Comparison of ENCODE assay signal across 1 cellular context in the genomic region with DNA sequence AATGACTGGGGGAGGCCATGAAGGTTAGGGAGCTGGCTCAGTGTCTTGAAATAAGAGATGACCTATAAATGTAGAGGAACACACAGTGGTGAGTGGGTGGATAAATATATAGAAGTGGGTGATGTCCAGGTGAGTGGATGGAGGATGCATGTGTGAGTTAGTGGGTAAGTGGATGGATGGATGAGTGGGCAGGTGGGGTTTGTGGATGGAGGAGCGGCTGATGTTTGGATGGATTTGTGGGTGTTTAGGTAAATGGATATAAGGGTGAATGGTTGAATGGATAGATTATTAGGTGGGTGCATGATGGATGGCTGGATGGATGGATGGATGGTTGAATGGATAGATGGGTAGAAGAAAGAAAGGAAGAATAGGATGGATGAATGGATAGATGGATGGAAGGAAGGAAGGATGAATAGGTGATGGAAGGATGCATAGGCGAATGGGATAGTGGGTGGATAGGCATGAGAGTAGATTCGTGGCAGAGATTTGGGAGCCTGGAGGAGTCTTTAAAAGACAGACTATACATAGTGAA.
TF ChIP-seq lines count a peak whose summit lies in the region.

No MANE protein-coding gene starts in this region.

TF ChIP-seq in HEK293, 187 proteins besides CTCF, POLR2A, EP300 and RAD21 (continued from another document):
- TF ChIP-seq, protein P1, sequence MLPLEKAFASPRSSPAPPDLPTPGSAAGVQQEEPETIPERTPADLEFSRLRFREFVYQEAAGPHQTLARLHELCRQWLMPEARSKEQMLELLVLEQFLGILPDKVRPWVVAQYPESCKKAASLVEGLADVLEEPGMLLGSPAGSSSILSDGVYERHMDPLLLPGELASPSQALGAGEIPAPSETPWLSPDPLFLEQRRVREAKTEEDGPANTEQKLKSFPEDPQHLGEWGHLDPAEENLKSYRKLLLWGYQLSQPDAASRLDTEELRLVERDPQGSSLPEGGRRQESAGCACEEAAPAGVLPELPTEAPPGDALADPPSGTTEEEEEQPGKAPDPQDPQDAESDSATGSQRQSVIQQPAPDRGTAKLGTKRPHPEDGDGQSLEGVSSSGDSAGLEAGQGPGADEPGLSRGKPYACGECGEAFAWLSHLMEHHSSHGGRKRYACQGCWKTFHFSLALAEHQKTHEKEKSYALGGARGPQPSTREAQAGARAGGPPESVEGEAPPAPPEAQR (tag by site-specific recombination; IDR thresholded peaks at IDR 0.05) = no peak
- TF ChIP-seq ZNF623 (tag by site-specific recombination; IDR thresholded peaks at IDR 0.05) (no peak), GLI4 (tag by site-specific recombination; IDR thresholded peaks at IDR 0.05) (no peak), EGR2 (tag by site-specific recombination; IDR thresholded peaks at IDR 0.05; ENCODE audit: low read depth) (peak; percentile 98), ZNF341 (tag by site-specific recombination; IDR thresholded peaks at IDR 0.05; ENCODE audit: low read depth) (no peak), ZNF274 (IDR thresholded peaks at IDR 0.05; ENCODE audit: low read length) (no peak), ZNF274 (tag by site-specific recombination; IDR thresholded peaks at IDR 0.05; ENCODE audit: borderline replicate concordance) (no peak), ZNF350 (tag by site-specific recombination; IDR thresholded peaks at IDR 0.05) (no peak), ZNF664 (tag by site-specific recombination; IDR thresholded peaks at IDR 0.05) (no peak), WT1 (tag by site-specific recombination; IDR thresholded peaks at IDR 0.05) (no peak), ZNF768 (tag by site-specific recombination; IDR thresholded peaks at IDR 0.05) (no peak), KLF9 (tag by site-specific recombination; IDR thresholded peaks at IDR 0.05; ENCODE audit: low read depth) (no peak), ZNF366 (tag by site-specific recombination; conservative IDR thresholded peaks at IDR 0.05) (peak; percentile 92), ZBTB1 (tag by site-specific recombination; IDR thresholded peaks at IDR 0.05) (no peak), ZNF843 (tag by site-specific recombination; IDR thresholded peaks at IDR 0.05) (no peak), HOXD13 (CRISPR knock-in tag; IDR thresholded peaks at IDR 0.05; ENCODE audit: borderline replicate concordance) (no peak), TCF7L2 (IDR thresholded peaks at IDR 0.05; ENCODE audit: borderline replicate concordance, low read depth, low read length) (no peak), ZNF23 (tag by site-specific recombination; IDR thresholded peaks at IDR 0.05; ENCODE audit: borderline replicate concordance) (no peak), ZFHX2 (tag by site-specific recombination; conservative IDR thresholded peaks at IDR 0.05) (peak; percentile 88), ZNF146 (tag by site-specific recombination; IDR thresholded peaks at IDR 0.05) (no peak), ZNF837 (tag by site-specific recombination; IDR thresholded peaks at IDR 0.05) (no peak), ZNF174 (tag by site-specific recombination; IDR thresholded peaks at IDR 0.05) (no peak), MZF1 (tag by site-specific recombination; IDR thresholded peaks at IDR 0.05; ENCODE audit: borderline replicate concordance) (no peak), MYNN (tag by site-specific recombination; IDR thresholded peaks at IDR 0.05; ENCODE audit: borderline replicate concordance) (no peak), ZNF548 (tag by site-specific recombination; IDR thresholded peaks at IDR 0.05) (no peak), ZNF16 (tag by site-specific recombination; IDR thresholded peaks at IDR 0.05; ENCODE audit: low read depth) (no peak), ZNF830 (tag by site-specific recombination; IDR thresholded peaks at IDR 0.05; ENCODE audit: low read depth) (no peak), ZNF571 (tag by site-specific recombination; IDR thresholded peaks at IDR 0.05) (no peak)
- TF ChIP-seq, protein P2, sequence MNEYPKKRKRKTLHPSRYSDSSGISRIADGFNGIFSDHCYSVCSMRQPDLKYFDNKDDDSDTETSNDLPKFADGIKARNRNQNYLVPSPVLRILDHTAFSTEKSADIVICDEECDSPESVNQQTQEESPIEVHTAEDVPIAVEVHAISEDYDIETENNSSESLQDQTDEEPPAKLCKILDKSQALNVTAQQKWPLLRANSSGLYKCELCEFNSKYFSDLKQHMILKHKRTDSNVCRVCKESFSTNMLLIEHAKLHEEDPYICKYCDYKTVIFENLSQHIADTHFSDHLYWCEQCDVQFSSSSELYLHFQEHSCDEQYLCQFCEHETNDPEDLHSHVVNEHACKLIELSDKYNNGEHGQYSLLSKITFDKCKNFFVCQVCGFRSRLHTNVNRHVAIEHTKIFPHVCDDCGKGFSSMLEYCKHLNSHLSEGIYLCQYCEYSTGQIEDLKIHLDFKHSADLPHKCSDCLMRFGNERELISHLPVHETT (tag by site-specific recombination; IDR thresholded peaks at IDR 0.05) = no peak
- TF ChIP-seq, protein P3, sequence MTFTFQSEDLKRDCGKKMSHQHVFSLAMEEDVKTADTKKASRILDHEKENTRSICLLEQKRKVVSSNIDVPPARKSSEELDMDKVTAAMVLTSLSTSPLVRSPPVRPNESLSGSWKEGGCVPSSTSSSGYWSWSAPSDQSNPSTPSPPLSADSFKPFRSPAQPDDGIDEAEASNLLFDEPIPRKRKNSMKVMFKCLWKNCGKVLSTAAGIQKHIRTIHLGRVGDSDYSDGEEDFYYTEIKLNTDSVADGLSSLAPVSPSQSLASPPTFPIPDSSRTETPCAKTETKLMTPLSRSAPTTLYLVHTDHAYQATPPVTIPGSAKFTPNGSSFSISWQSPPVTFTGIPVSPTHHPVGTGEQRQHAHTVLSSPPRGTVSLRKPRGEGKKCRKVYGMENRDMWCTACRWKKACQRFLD (tag by site-specific recombination; IDR thresholded peaks at IDR 0.05) = no peak
- TF ChIP-seq, protein P4, sequence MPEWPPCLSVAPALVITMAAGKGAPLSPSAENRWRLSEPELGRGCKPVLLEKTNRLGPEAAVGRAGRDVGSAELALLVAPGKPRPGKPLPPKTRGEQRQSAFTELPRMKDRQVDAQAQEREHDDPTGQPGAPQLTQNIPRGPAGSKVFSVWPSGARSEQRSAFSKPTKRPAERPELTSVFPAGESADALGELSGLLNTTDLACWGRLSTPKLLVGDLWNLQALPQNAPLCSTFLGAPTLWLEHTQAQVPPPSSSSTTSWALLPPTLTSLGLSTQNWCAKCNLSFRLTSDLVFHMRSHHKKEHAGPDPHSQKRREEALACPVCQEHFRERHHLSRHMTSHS (tag by site-specific recombination; IDR thresholded peaks at IDR 0.05) = no peak
- TF ChIP-seq, protein P5, sequence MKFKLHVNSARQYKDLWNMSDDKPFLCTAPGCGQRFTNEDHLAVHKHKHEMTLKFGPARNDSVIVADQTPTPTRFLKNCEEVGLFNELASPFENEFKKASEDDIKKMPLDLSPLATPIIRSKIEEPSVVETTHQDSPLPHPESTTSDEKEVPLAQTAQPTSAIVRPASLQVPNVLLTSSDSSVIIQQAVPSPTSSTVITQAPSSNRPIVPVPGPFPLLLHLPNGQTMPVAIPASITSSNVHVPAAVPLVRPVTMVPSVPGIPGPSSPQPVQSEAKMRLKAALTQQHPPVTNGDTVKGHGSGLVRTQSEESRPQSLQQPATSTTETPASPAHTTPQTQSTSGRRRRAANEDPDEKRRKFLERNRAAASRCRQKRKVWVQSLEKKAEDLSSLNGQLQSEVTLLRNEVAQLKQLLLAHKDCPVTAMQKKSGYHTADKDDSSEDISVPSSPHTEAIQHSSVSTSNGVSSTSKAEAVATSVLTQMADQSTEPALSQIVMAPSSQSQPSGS (tag by site-specific recombination; IDR thresholded peaks at IDR 0.05; ENCODE audit: low read depth) = no peak
- TF ChIP-seq, protein P6, sequence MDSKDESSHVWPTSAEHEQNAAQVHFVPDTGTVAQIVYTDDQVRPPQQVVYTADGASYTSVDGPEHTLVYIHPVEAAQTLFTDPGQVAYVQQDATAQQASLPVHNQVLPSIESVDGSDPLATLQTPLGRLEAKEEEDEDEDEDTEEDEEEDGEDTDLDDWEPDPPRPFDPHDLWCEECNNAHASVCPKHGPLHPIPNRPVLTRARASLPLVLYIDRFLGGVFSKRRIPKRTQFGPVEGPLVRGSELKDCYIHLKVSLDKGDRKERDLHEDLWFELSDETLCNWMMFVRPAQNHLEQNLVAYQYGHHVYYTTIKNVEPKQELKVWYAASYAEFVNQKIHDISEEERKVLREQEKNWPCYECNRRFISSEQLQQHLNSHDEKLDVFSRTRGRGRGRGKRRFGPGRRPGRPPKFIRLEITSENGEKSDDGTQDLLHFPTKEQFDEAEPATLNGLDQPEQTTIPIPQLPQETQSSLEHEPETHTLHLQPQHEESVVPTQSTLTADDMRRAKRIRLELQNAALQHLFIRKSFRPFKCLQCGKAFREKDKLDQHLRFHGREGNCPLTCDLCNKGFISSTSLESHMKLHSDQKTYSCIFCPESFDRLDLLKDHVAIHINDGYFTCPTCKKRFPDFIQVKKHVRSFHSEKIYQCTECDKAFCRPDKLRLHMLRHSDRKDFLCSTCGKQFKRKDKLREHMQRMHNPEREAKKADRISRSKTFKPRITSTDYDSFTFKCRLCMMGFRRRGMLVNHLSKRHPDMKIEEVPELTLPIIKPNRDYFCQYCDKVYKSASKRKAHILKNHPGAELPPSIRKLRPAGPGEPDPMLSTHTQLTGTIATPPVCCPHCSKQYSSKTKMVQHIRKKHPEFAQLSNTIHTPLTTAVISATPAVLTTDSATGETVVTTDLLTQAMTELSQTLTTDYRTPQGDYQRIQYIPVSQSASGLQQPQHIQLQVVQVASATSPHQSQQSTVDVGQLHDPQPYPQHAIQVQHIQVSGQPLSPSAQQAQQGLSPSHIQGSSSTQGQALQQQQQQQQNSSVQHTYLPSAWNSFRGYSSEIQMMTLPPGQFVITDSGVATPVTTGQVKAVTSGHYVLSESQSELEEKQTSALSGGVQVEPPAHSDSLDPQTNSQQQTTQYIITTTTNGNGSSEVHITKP (tag by site-specific recombination; IDR thresholded peaks at IDR 0.05) = no peak
- TF ChIP-seq, protein P7, sequence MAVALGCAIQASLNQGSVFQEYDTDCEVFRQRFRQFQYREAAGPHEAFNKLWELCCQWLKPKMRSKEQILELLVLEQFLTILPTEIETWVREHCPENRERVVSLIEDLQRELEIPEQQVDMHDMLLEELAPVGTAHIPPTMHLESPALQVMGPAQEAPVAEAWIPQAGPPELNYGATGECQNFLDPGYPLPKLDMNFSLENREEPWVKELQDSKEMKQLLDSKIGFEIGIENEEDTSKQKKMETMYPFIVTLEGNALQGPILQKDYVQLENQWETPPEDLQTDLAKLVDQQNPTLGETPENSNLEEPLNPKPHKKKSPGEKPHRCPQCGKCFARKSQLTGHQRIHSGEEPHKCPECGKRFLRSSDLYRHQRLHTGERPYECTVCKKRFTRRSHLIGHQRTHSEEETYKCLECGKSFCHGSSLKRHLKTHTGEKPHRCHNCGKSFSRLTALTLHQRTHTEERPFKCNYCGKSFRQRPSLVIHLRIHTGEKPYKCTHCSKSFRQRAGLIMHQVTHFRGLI (tag by site-specific recombination; IDR thresholded peaks at IDR 0.05) = no peak
- TF ChIP-seq, protein P8, sequence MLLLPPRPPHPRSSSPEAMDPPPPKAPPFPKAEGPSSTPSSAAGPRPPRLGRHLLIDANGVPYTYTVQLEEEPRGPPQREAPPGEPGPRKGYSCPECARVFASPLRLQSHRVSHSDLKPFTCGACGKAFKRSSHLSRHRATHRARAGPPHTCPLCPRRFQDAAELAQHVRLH (tag by site-specific recombination; IDR thresholded peaks at IDR 0.05) = no peak
- TF ChIP-seq, protein P9, sequence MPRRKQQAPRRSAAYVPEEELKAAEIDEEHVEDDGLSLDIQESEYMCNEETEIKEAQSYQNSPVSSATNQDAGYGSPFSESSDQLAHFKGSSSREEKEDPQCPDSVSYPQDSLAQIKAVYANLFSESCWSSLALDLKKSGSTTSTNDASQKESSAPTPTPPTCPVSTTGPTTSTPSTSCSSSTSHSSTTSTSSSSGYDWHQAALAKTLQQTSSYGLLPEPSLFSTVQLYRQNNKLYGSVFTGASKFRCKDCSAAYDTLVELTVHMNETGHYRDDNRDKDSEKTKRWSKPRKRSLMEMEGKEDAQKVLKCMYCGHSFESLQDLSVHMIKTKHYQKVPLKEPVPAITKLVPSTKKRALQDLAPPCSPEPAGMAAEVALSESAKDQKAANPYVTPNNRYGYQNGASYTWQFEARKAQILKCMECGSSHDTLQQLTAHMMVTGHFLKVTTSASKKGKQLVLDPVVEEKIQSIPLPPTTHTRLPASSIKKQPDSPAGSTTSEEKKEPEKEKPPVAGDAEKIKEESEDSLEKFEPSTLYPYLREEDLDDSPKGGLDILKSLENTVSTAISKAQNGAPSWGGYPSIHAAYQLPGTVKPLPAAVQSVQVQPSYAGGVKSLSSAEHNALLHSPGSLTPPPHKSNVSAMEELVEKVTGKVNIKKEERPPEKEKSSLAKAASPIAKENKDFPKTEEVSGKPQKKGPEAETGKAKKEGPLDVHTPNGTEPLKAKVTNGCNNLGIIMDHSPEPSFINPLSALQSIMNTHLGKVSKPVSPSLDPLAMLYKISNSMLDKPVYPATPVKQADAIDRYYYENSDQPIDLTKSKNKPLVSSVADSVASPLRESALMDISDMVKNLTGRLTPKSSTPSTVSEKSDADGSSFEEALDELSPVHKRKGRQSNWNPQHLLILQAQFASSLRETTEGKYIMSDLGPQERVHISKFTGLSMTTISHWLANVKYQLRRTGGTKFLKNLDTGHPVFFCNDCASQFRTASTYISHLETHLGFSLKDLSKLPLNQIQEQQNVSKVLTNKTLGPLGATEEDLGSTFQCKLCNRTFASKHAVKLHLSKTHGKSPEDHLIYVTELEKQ (tag by site-specific recombination; IDR thresholded peaks at IDR 0.05; ENCODE audit: borderline replicate concordance) = no peak
